ENCODE assay signal across 1 cellular context in the genomic region with DNA sequence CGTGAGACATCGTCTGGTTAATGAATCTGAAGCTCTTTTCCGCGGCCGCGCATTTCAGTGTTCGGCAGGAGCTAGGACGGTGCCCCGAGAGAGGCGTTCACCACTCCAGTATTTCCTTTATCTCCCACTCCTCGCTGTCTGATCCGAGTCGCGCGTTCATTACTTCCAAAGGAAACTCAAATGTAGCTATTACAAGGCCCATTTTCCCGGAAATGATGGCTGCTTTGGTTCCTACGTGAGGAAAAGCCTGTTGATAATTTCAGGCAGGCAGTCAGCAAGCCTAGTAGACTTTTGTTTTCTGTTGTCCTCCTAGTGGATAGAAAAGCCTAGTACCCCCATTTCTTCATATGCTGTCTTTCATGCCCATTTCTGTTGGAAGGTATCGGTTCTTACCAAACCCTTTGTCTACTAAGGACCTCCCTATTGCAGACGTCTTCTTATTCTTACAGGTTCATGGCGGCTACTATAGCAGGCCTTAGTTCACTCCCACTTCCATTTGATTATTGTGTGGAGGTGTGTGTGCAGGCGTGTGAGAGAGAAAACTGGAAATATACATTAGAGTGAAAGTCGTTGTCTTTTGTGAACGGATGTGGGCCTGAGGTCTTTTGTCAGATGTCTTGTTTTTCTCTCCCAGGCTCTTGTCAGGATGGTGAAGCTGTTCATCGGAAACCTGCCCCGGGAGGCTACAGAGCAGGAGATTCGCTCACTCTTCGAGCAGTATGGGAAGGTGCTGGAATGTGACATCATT.
A peak's percentile ranks its signal among the peaks of the same experiment; 100 is the strongest.
TF ChIP-seq lines count a peak whose summit lies in the region.

No MANE protein-coding gene starts in this region.

TF ChIP-seq in K562, 482 proteins besides CTCF, POLR2A, EP300 and RAD21:
- TF ChIP-seq TAF15 (IDR thresholded peaks at IDR 0.05; ENCODE audit: low read depth, low read length) (no peak), MAZ (CRISPR knock-in tag; conservative IDR thresholded peaks at IDR 0.05 in 1 of 2, IDR thresholded peaks at IDR 0.05 in 1 of 2) (0 out of 4 replicates have a peak, but pooled peaks of 1 of the 2 experiments have one; percentile 11), ELF1 (tag; IDR thresholded peaks at IDR 0.05) (peak; percentile 60; the same call in 1 of the 2 replicates), ZNF263 (CRISPR knock-in tag; IDR thresholded peaks at IDR 0.05; ENCODE audit: borderline replicate concordance) (peak; percentile 10; the same call in 1 of the 2 replicates), CHD1 (IDR thresholded peaks at IDR 0.05; ENCODE audit: low read length) (peak; percentile 70), BRD4 (IDR thresholded peaks at IDR 0.05) (0 out of 2 replicates have a peak, but pooled peaks have one; percentile 18), SMARCA4 (IDR thresholded peaks at IDR 0.05) (0 out of 2 replicates have a peak, but pooled peaks have one; percentile 6), RBM22 (IDR thresholded peaks at IDR 0.05; ENCODE audit: low read depth, low read length, poor library complexity, severe bottlenecking) (peak; percentile 66), FOSL1 (tag; conservative IDR thresholded peaks at IDR 0.05) (0 out of 2 replicates have a peak, but pooled peaks have one; percentile 9)
- TF ChIP-seq, protein P1, sequence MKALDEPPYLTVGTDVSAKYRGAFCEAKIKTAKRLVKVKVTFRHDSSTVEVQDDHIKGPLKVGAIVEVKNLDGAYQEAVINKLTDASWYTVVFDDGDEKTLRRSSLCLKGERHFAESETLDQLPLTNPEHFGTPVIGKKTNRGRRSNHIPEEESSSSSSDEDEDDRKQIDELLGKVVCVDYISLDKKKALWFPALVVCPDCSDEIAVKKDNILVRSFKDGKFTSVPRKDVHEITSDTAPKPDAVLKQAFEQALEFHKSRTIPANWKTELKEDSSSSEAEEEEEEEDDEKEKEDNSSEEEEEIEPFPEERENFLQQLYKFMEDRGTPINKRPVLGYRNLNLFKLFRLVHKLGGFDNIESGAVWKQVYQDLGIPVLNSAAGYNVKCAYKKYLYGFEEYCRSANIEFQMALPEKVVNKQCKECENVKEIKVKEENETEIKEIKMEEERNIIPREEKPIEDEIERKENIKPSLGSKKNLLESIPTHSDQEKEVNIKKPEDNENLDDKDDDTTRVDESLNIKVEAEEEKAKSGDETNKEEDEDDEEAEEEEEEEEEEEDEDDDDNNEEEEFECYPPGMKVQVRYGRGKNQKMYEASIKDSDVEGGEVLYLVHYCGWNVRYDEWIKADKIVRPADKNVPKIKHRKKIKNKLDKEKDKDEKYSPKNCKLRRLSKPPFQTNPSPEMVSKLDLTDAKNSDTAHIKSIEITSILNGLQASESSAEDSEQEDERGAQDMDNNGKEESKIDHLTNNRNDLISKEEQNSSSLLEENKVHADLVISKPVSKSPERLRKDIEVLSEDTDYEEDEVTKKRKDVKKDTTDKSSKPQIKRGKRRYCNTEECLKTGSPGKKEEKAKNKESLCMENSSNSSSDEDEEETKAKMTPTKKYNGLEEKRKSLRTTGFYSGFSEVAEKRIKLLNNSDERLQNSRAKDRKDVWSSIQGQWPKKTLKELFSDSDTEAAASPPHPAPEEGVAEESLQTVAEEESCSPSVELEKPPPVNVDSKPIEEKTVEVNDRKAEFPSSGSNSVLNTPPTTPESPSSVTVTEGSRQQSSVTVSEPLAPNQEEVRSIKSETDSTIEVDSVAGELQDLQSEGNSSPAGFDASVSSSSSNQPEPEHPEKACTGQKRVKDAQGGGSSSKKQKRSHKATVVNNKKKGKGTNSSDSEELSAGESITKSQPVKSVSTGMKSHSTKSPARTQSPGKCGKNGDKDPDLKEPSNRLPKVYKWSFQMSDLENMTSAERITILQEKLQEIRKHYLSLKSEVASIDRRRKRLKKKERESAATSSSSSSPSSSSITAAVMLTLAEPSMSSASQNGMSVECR (CRISPR knock-in tag; IDR thresholded peaks at IDR 0.05): no peak
- TF ChIP-seq, protein P2, sequence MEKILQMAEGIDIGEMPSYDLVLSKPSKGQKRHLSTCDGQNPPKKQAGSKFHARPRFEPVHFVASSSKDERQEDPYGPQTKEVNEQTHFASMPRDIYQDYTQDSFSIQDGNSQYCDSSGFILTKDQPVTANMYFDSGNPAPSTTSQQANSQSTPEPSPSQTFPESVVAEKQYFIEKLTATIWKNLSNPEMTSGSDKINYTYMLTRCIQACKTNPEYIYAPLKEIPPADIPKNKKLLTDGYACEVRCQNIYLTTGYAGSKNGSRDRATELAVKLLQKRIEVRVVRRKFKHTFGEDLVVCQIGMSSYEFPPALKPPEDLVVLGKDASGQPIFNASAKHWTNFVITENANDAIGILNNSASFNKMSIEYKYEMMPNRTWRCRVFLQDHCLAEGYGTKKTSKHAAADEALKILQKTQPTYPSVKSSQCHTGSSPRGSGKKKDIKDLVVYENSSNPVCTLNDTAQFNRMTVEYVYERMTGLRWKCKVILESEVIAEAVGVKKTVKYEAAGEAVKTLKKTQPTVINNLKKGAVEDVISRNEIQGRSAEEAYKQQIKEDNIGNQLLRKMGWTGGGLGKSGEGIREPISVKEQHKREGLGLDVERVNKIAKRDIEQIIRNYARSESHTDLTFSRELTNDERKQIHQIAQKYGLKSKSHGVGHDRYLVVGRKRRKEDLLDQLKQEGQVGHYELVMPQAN (IDR thresholded peaks at IDR 0.05; ENCODE audit: borderline replicate concordance): 0 out of 2 replicates have a peak, but pooled peaks have one; percentile 10
- TF ChIP-seq, protein P3, sequence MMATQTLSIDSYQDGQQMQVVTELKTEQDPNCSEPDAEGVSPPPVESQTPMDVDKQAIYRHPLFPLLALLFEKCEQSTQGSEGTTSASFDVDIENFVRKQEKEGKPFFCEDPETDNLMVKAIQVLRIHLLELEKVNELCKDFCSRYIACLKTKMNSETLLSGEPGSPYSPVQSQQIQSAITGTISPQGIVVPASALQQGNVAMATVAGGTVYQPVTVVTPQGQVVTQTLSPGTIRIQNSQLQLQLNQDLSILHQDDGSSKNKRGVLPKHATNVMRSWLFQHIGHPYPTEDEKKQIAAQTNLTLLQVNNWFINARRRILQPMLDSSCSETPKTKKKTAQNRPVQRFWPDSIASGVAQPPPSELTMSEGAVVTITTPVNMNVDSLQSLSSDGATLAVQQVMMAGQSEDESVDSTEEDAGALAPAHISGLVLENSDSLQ (IDR thresholded peaks at IDR 0.05): no peak
- TF ChIP-seq, protein P4, sequence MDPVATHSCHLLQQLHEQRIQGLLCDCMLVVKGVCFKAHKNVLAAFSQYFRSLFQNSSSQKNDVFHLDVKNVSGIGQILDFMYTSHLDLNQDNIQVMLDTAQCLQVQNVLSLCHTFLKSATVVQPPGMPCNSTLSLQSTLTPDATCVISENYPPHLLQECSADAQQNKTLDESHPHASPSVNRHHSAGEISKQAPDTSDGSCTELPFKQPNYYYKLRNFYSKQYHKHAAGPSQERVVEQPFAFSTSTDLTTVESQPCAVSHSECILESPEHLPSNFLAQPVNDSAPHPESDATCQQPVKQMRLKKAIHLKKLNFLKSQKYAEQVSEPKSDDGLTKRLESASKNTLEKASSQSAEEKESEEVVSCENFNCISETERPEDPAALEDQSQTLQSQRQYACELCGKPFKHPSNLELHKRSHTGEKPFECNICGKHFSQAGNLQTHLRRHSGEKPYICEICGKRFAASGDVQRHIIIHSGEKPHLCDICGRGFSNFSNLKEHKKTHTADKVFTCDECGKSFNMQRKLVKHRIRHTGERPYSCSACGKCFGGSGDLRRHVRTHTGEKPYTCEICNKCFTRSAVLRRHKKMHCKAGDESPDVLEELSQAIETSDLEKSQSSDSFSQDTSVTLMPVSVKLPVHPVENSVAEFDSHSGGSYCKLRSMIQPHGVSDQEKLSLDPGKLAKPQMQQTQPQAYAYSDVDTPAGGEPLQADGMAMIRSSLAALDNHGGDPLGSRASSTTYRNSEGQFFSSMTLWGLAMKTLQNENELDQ (CRISPR knock-in tag; IDR thresholded peaks at IDR 0.05; ENCODE audit: borderline replicate concordance): 0 out of 2 replicates have a peak, but pooled peaks have one; percentile 55
